Comparison of ENCODE assay signal across 8 cellular contexts in genomic region chr12:12722351-12723146, GRCh38. TPM values are rescaled to one million over a fixed set of nuclear protein-coding genes. Genes with fewer than 3 reads are reported as not detected.
DNase-seq lines count a peak whose midpoint lies in the region; ATAC-seq, FAIRE-seq and TF ChIP-seq lines count a peak whose summit lies in the region.

No MANE protein-coding gene starts in this region.

- TF ChIP-seq EP300 in HepG2 (IDR thresholded peaks at IDR 0.05; ENCODE audit: low read depth in 2 of 2, low read length in 2 of 2): no peak
- TF ChIP-seq EP300 in HepG2 (CRISPR knock-in tag; IDR thresholded peaks at IDR 0.05; ENCODE audit: borderline replicate concordance): no peak

- CTCF ChIA-PET in HepG2 (lab: Yijun Ruan, JAX; ENCODE audit: low intra/inter-chr PET ratio, low total read pairs): no interaction called here

- peaks cover 76% of the 10 kb centered on the region for H3K79me2 ChIP-seq in HepG2 (ENCODE audit: insufficient read depth, low read length)

- no peak for TF ChIP-seq CTCF in adrenal gland (IDR thresholded peaks at IDR 0.05)
- TF ChIP-seq CTCF in HepG2 (CRISPR knock-in tag; IDR thresholded peaks at IDR 0.05): no peak
- TF ChIP-seq CTCF in uterus (IDR thresholded peaks at IDR 0.05): no peak

- in situ Hi-C loops in HepG2 (cut with HindIII; ENCODE audit: extremely low pct_ligation_motif_present, low pct_unique_long_range_greater_than_20kb): loop anchor here (25.0 kb wide), 1 partner anchor 635 kb away; no protein-coding TSS in a partner anchor

- POLR2A ChIA-PET in HepG2 (lab: Yijun Ruan, JAX): interaction anchor here (0.8 kb wide), 1 partner anchor 13 kb away, joined by 3 read pairs; no protein-coding TSS in a partner anchor

- no TSS peak for BruUV-seq in HepG2 (replicated peaks; lab: Mats Ljungman, UMichigan)

- DNase-seq in DMS 273 (lab: John Stamatoyannopoulos, UW; ENCODE audit: unreplicated experiment) (peak; percentile 61), DMS 273 treated with DMSO at 0.1 percent for 48 hours (lab: John Stamatoyannopoulos, UW) (no peak), NCI-H1694 (lab: John Stamatoyannopoulos, UW) (peak; percentile 74), adrenal gland (no peak), HepG2 (ENCODE audit: low spot score) (no peak), uterus (no peak)
- DNase-seq in stimulated activated naive CD4-positive, alpha-beta T cell treated with Interleukin-2 at 50 U/mL for 16 hours (lab: John Stamatoyannopoulos, UW): no peak

- no peak for TF ChIP-seq RAD21 in HepG2 (CRISPR knock-in tag; IDR thresholded peaks at IDR 0.05)

- WGBS in adrenal gland, 4 donors: 15 to 40% (median 23%) methylated on average over 3 of the region's 3 CpGs
- WGBS in HepG2 (ENCODE audit: low lambda C conversion rate): 15% methylated on average over 3 of the region's 3 CpGs

- H3K9me3 ChIP-seq in adrenal gland (replicated peaks in 1 of 3) (no peaks in the 10 kb centered on the region), HepG2 (ENCODE audit: low read length) (no peaks in the 10 kb centered on the region), uterus (no peaks in the 10 kb centered on the region)

- intact Hi-C loops in adrenal gland (cut with DNase I) (no loop called here), HepG2 (cut with micrococcal nuclease; ENCODE audit: unreplicated experiment) (no loop called here), uterus (cut with DNase I; ENCODE audit: low total_unique reads) (no loop called here)

- H3K27me3 ChIP-seq in adrenal gland: no peaks in the 10 kb centered on the region
- H3K27me3 ChIP-seq in HepG2 (ENCODE audit: control insufficient read depth in 1 of 2, insufficient read depth in 2 of 2, low read length in 2 of 2): no peaks in the 10 kb centered on the region; a peak in 1 of 5 replicates
- H3K27me3 ChIP-seq in uterus: no peaks in the 10 kb centered on the region

- H3K27ac ChIP-seq in adrenal gland (peak overlapping the region; percentile 25 to 100 (median 59)), HepG2 (ENCODE audit: extremely low read length, insufficient read depth, low read length) (peak overlapping the region; percentile 98), uterus (peak overlapping the region; percentile 100)

- no peak overlapping the region for H2AFZ ChIP-seq in HepG2 (ENCODE audit: low read length)

- peak overlapping the region in 1 of 4 donors; percentile 70 for H3K4me3 ChIP-seq in adrenal gland
- peak overlapping the region; percentile 73 to 96 (median 85); a peak in 5 of 6 replicates for H3K4me3 ChIP-seq in HepG2 (replicated peaks in 1 of 3; ENCODE audit: insufficient read depth in 1 of 3, low read depth in 2 of 3, low read length in 3 of 3)
- peak overlapping the region; percentile 62 to 70 for H3K4me3 ChIP-seq in uterus

- no peak for FAIRE-seq in HepG2 (lab: Jason Lieb, UNC)

- peaks cover 15% of the 10 kb centered on the region; the same call in 1 of the 2 replicates for H4K20me1 ChIP-seq in HepG2 (ENCODE audit: insufficient read depth, low read length)

- TF ChIP-seq POLR2A in adrenal gland (IDR thresholded peaks at IDR 0.05): no peak
- TF ChIP-seq POLR2A in HepG2 (IDR thresholded peaks at IDR 0.05; ENCODE audit: insufficient read depth in 1 of 2, low read depth in 2 of 2, low read length in 2 of 2): 0 out of 4 replicates have a peak, but pooled peaks of 1 of the 2 experiments have one; percentile 27
- no peak for TF ChIP-seq POLR2A in uterus (IDR thresholded peaks at IDR 0.05)

- peak overlapping the region; percentile 89 for H3K4me2 ChIP-seq in HepG2 (ENCODE audit: low read depth, low read length)

- H3K4me1 ChIP-seq in adrenal gland (replicated peaks in 1 of 2): peaks cover 19 to 55% of the 10 kb centered on the region in 2 donors
- peaks cover 47% of the 10 kb centered on the region for H3K4me1 ChIP-seq in HepG2 (ENCODE audit: insufficient read depth, low read length)
- peaks cover 0 to 8% of the 10 kb centered on the region in 2 donors for H3K4me1 ChIP-seq in uterus

- peak overlapping the region; percentile 92 for H3K9ac ChIP-seq in HepG2 (ENCODE audit: insufficient read depth, low read depth, low read length)

- ATAC-seq in HepG2 (no peak), GM18511 (IDR thresholded peaks at IDR 0.05; ENCODE audit: unreplicated experiment) (no peak)

- H3K36me3 ChIP-seq in adrenal gland (replicated peaks in 1 of 2) (peaks cover 0 to 25% of the 10 kb centered on the region in 2 donors), HepG2 (replicated peaks in 1 of 2; ENCODE audit: control insufficient read depth in 1 of 2, insufficient read depth in 2 of 2, low read length in 2 of 2) (0 out of 5 replicates have a peak, but pooled peaks cover 1 to 9% of the 10 kb centered on the region in 2 experiments), uterus (no peaks in the 10 kb centered on the region)

TF ChIP-seq in HepG2, 621 proteins besides CTCF, POLR2A, EP300 and RAD21 (continues in another document):
- TF ChIP-seq POLR2G (IDR thresholded peaks at IDR 0.05; ENCODE audit: low read depth, low read length): peak; percentile 49; the same call in 1 of the 2 replicates

RNA-seq across cellular contexts. Expression of gene CDKN1B, which starts 5.4 kb away (rescaled TPM):
- total RNA-seq in adrenal gland (10 to 100 TPM; 37.9 to 97.8 (median 71.1) TPM), HepG2 (2016; rRNA removed; fragmentation: Illumina TruSeq; extraction: Trizol) (37.2 and 39.6 TPM in 2 replicates), uterus (100 to 1,000 TPM in 1 of 4 donors, 10 to 100 TPM in 3; 40.7 to 104 (median 86.0) TPM)
- polyA plus RNA-seq in adrenal gland (10 to 100 TPM; 18.2 to 80.3 (median 25.3) TPM), HepG2 (2011; rRNA removed) (18.8 and 20.1 TPM in 2 replicates)
- 7.8 TPM in 2 replicates for total RNA-seq in HepG2 (2016; cell fraction: cytosol; rRNA removed; fragmentation: Illumina TruSeq; extraction: Trizol; ENCODE audit: low read depth)
- total RNA-seq in HepG2 (2016; cell fraction: insoluble cytoplasmic fraction; rRNA removed; fragmentation: Illumina TruSeq; extraction: Trizol): 39.5 and 39.9 TPM in 2 replicates
- total RNA-seq in HepG2 (2016; cell fraction: membrane; rRNA removed; fragmentation: Illumina TruSeq; extraction: Trizol): 22.3 and 22.5 TPM in 2 replicates
- 31.7 and 35.6 TPM in 2 replicates for total RNA-seq in HepG2 (2016; cell fraction: nucleus; rRNA removed; fragmentation: Illumina TruSeq; extraction: Trizol)
- polyA plus RNA-seq in HepG2 (2011; cell fraction: cytosol; rRNA removed): 14.5 and 17.0 TPM in 2 replicates
- polyA plus RNA-seq in HepG2 (2011; cell fraction: nucleus; rRNA removed): 9.6 and 9.9 TPM in 2 replicates
- 30.9 and 36.9 TPM in 2 replicates for polyA plus RNA-seq in HepG2 (2012)
- polyA plus RNA-seq in HepG2 (2016; cell fraction: cytosol; fragmentation: Illumina TruSeq; extraction: Trizol; ENCODE audit: low read depth): 3.1 TPM in 2 replicates
- polyA plus RNA-seq in HepG2 (2016; cell fraction: insoluble cytoplasmic fraction; fragmentation: Illumina TruSeq; extraction: Trizol; ENCODE audit: low read depth): 48.4 and 51.0 TPM in 2 replicates
- polyA plus RNA-seq in HepG2 (2016; cell fraction: membrane; fragmentation: Illumina TruSeq; extraction: Trizol; ENCODE audit: low read depth): 11.6 TPM in 2 replicates
- 40.3 and 40.5 TPM in 2 replicates for polyA plus RNA-seq in HepG2 (2016; cell fraction: nucleus; fragmentation: Illumina TruSeq; extraction: Trizol; ENCODE audit: insufficient read depth, low read depth)
- polyA minus RNA-seq in HepG2 (2011; rRNA and poly(A)+ RNA removed; ENCODE audit: low replicate concordance): 10.2 and 11.3 TPM in 2 replicates
- 18.2 and 23.5 TPM in 2 replicates for polyA minus RNA-seq in HepG2 (2011; cell fraction: cytosol; rRNA and poly(A)+ RNA removed)
- polyA minus RNA-seq in HepG2 (2011; cell fraction: nucleus; rRNA and poly(A)+ RNA removed): 27.1 and 37.2 TPM in 2 replicates

RNA-seq across cellular contexts. Expression of gene GPR19, which starts 26.6 kb away (rescaled TPM):
- total RNA-seq in adrenal gland (1 to 10 TPM in 2 of 8 donors, under 1 TPM in 3, not detected in 3; 0.56 to 1.1 (median 0.68) TPM), HepG2 (2016; rRNA removed; fragmentation: Illumina TruSeq; extraction: Trizol) (1.2 and 1.4 TPM in 2 replicates), uterus (under 1 TPM in 1 of 4 donors, not detected in 3; 0.83 TPM)
- polyA plus RNA-seq in adrenal gland (1 to 10 TPM in 2 of 3 donors, under 1 TPM in 1; 0.98 to 1.8 (median 1.1) TPM), HepG2 (2011; rRNA removed) (1.5 and 2.0 TPM in 2 replicates)
- total RNA-seq in HepG2 (2016; cell fraction: cytosol; rRNA removed; fragmentation: Illumina TruSeq; extraction: Trizol; ENCODE audit: low read depth): 1.2 TPM in 1 of 2 replicates, not detected in the other
- 1.3 TPM in 2 replicates for total RNA-seq in HepG2 (2016; cell fraction: insoluble cytoplasmic fraction; rRNA removed; fragmentation: Illumina TruSeq; extraction: Trizol)
- total RNA-seq in HepG2 (2016; cell fraction: membrane; rRNA removed; fragmentation: Illumina TruSeq; extraction: Trizol): 1.00 and 1.5 TPM in 2 replicates
- total RNA-seq in HepG2 (2016; cell fraction: nucleus; rRNA removed; fragmentation: Illumina TruSeq; extraction: Trizol): 0.99 and 1.4 TPM in 2 replicates
- polyA plus RNA-seq in HepG2 (2011; cell fraction: cytosol; rRNA removed): 0.97 and 1.0 TPM in 2 replicates
- 4.7 and 5.3 TPM in 2 replicates for polyA plus RNA-seq in HepG2 (2011; cell fraction: nucleus; rRNA removed)
- polyA plus RNA-seq in HepG2 (2012): 0.60 and 2.4 TPM in 2 replicates
- polyA plus RNA-seq in HepG2 (2016; cell fraction: cytosol; fragmentation: Illumina TruSeq; extraction: Trizol; ENCODE audit: low read depth): 0.41 and 0.74 TPM in 2 replicates
- polyA plus RNA-seq in HepG2 (2016; cell fraction: insoluble cytoplasmic fraction; fragmentation: Illumina TruSeq; extraction: Trizol; ENCODE audit: low read depth): 0.99 and 1.1 TPM in 2 replicates
- polyA plus RNA-seq in HepG2 (2016; cell fraction: membrane; fragmentation: Illumina TruSeq; extraction: Trizol; ENCODE audit: low read depth): 1.0 and 1.8 TPM in 2 replicates
- polyA plus RNA-seq in HepG2 (2016; cell fraction: nucleus; fragmentation: Illumina TruSeq; extraction: Trizol; ENCODE audit: insufficient read depth, low read depth): 4.4 and 4.9 TPM in 2 replicates
- polyA minus RNA-seq in HepG2 (2011; rRNA and poly(A)+ RNA removed; ENCODE audit: low replicate concordance): 1.8 TPM in 1 of 2 replicates, not detected in the other
- polyA minus RNA-seq in HepG2 (2011; cell fraction: cytosol; rRNA and poly(A)+ RNA removed): 0.69 TPM in 1 of 2 replicates, not detected in the other
- polyA minus RNA-seq in HepG2 (2011; cell fraction: nucleus; rRNA and poly(A)+ RNA removed): 1.9 and 2.9 TPM in 2 replicates

Comparison
In these comparisons a context has a peak if more than half of its experiments do, and no peak if none do; other contexts are left out.
1. DNase-seq: peak in DMS 273 (single experiment) and NCI-H1694 (single experiment); none in DMS 273 treated with DMSO at 0.1 percent for 48 hours (single experiment), adrenal gland (0 of 7), HepG2 (single experiment), uterus (0 of 2) and stimulated activated naive CD4-positive, alpha-beta T cell treated with Interleukin-2 at 50 U/mL for 16 hours (single experiment).
2. Peak in every context shown above with its lines, with median percentiles within 50 percentile points of each other: H3K27ac ChIP-seq.